1 cellular context compared by ENCODE assay signal in genomic region chr7:134016223-134016941, GRCh38.
TF ChIP-seq lines count a peak whose summit lies in the region.

No MANE protein-coding gene starts in this region.

TF ChIP-seq in H1, 55 proteins besides CTCF, POLR2A, EP300 and RAD21:
- peak; percentile 38 for TF ChIP-seq CHD7 (IDR thresholded peaks at IDR 0.05; ENCODE audit: insufficient replicate concordance, low read length)
- no peak for TF ChIP-seq NANOG (IDR thresholded peaks at IDR 0.05; ENCODE audit: insufficient read depth, low read depth, low read length, poor library complexity, severe bottlenecking)
- no peak for TF ChIP-seq TAF7 (optimal IDR thresholded peaks at IDR 0.05; ENCODE audit: borderline replicate concordance, low read depth, low read length)
- TF ChIP-seq CREB1 (IDR thresholded peaks at IDR 0.05), result no peak
- no peak for TF ChIP-seq TBP (IDR thresholded peaks at IDR 0.05; ENCODE audit: low read depth, low read length)
- no peak for TF ChIP-seq SUZ12 (IDR thresholded peaks at IDR 0.05; ENCODE audit: low read length)
- TF ChIP-seq RFX5 (IDR thresholded peaks at IDR 0.05; ENCODE audit: borderline replicate concordance, low read depth, low read length), result no peak
